13 cellular contexts compared by ENCODE assay signal in genomic region chr2:70255637-70256314, GRCh38.
"Had no signal": no experiment of that assay in that cellular context is flagged by ENCODE, and none has a peak within 500 bp of the region (broad histone marks: within the 10 kb centered on the region; RNA-seq: fewer than 3 reads in every experiment).

No MANE protein-coding gene starts in this region.

- DNase-seq: activated B cell treated with CpG ODN at 0.5 μM for 24 hours; activated CD4-positive, alpha-beta T cell treated with anti-CD3 and anti-CD28 coated beads, Interleukin-2, amount 50 U/mL, for 1 hour; activated naive CD4-positive, alpha-beta T cell treated with anti-CD3 and anti-CD28 coated beads, Interleukin-2, amount 50 U/mL, for 16 hours; central memory CD4-positive, alpha-beta T cell; cortex of kidney; effector CD8-positive, alpha-beta T cell; left lung; mucosa of descending colon; retina; stimulated activated CD4-positive, alpha-beta T cell treated with anti-CD3 and anti-CD28 coated beads, Interleukin-15, amount 100 ng/mL, for 24 hours; stimulated activated CD4-positive, alpha-beta T cell treated with anti-CD3 and anti-CD28 coated beads, Interleukin-4, amount 100 ng/mL, for 4 hours; T-cell; uterus had no signal

- ATAC-seq: left lung, mucosa of descending colon, T-cell had no signal

- H3K27me3 Mint-ChIP-seq: activated B cell treated with CpG ODN at 0.5 μM for 24 hours, T-cell had no signal

- H3K27ac Mint-ChIP-seq: activated B cell treated with CpG ODN at 0.5 μM for 24 hours, T-cell had no signal

- H3K9me3 Mint-ChIP-seq: T-cell had no signal
